Comparison of ENCODE assay signal across 31 cellular contexts in the genomic region with DNA sequence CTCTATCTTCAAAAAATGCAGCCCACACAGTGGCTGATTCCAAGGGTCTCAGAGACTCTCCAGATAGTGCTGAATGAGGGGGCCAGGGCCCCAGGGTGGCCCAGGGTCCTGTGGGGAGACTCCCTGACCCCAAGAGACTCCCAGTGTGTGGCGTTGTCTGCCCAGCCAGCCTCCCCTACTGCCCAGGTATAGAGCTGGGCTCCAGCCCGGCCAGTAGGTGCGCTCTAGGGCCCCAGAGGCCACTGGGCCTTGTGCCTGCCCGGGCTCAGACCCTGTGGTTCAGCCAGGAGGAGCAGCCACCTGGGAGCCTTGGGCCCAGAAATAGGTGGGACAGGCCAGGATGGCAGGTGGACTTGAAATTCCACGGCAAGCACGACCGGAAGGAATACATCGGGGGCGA. TPM values are rescaled to one million over a fixed set of nuclear protein-coding genes. Genes with fewer than 3 reads are reported as not detected.
"Had no signal": no experiment of that assay in that cellular context is flagged by ENCODE, and none has a peak within 500 bp of the region (broad histone marks: within the 10 kb centered on the region; RNA-seq: fewer than 3 reads in every experiment).

No MANE protein-coding gene starts in this region.

- H3K36me3 Mint-ChIP-seq: T-cell had no signal

- H3K27me3 ChIP-seq: adrenal gland, ascending aorta, brain microvascular endothelial cell, testis had no signal

- H3K9me3 Mint-ChIP-seq: activated T-cell treated with anti-CD3 and anti-CD28 coated beads, Interleukin-2, amount 50 U/mL, for 4 hours; nephron progenitor cell; T-cell; T-helper 2 cell treated with Interferon-gamma antibody and Interleukin-4, amounts not matched to agents 5 μg/mL and 100 μg/mL, for 36 hours had no signal

- H3K36me3 ChIP-seq: adrenal gland, ascending aorta, brain microvascular endothelial cell, upper lobe of left lung had no signal

- H3K4me3 Mint-ChIP-seq: activated naive CD8-positive, alpha-beta T cell; activated T-cell treated with anti-CD3 and anti-CD28 coated beads, Interleukin-2, amount 50 U/mL, for 4 hours; memory B cell; nephron progenitor cell; stimulated activated naive B cell treated with anti-CD40 and anti-IgM and Interleukin-4, amounts not matched to agents 10 μg/mL and 1 μg/mL and 100 μg/mL, for 72 hours; T-cell; T-helper 2 cell treated with Interferon-gamma antibody and Interleukin-4, amounts not matched to agents 5 μg/mL and 100 μg/mL, for 36 hours had no signal

- H3K27ac ChIP-seq: adrenal gland, ascending aorta, brain microvascular endothelial cell, foreskin keratinocyte, testis, upper lobe of left lung, VCaP had no signal

- H3K27ac Mint-ChIP-seq: activated naive CD8-positive, alpha-beta T cell; activated T-helper 2 cell treated with anti-CD3 and anti-CD28 coated beads, Interferon-gamma antibody, Interleukin-2, Interleukin-4, amounts not matched to agents 10 μg/mL and 5 μg/mL and 100 μg/mL, durations not matched to agents 14 hours and 24 hours and 36 hours; memory B cell; nephron progenitor cell; stimulated activated naive B cell treated with anti-CD40 and anti-IgM and Interleukin-4, amounts not matched to agents 10 μg/mL and 1 μg/mL and 100 μg/mL, for 72 hours; T-cell; T-helper 2 cell treated with Interferon-gamma antibody and Interleukin-4, amounts not matched to agents 5 μg/mL and 100 μg/mL, for 36 hours had no signal

- DNase-seq: activated CD4-positive, alpha-beta T cell treated with anti-CD3 and anti-CD28 coated beads for 1 hour; activated CD8-positive, alpha-beta memory T cell treated with anti-CD3 and anti-CD28 coated beads, Interleukin-2, amount 50 U/mL, for 48 hours; activated naive CD4-positive, alpha-beta T cell; activated T-cell treated with anti-CD3 and anti-CD28 coated beads, Interleukin-2, amount 50 U/mL, for 4 hours; adrenal gland; brain microvascular endothelial cell; central memory CD4-positive, alpha-beta T cell; dermis blood vessel endothelial cell; effector CD8-positive, alpha-beta T cell; foreskin keratinocyte; head of caudate nucleus; islet precursor cell; left cardiac atrium; nephron progenitor cell; nucleus accumbens; stimulated activated CD4-positive, alpha-beta T cell treated with anti-CD3 and anti-CD28 coated beads, Interleukin-15, amount 100 ng/mL, for 24 hours; stimulated activated naive B cell treated with anti-CD40 and anti-IgM and Interleukin-4, amounts not matched to agents 10 μg/mL and 1 μg/mL and 100 μg/mL, for 72 hours; T-cell; testis had no signal

- H3K4me3 ChIP-seq: adrenal gland, ascending aorta, smooth muscle cell, testis, upper lobe of left lung had no signal

- H3K27me3 Mint-ChIP-seq: activated naive CD8-positive, alpha-beta T cell; memory B cell; T-cell had no signal

- ATAC-seq: activated T-cell treated with anti-CD3 and anti-CD28 coated beads, Interleukin-2, amount 50 U/mL, for 4 hours; foreskin keratinocyte; left cardiac atrium; sciatic nerve; stimulated activated naive B cell treated with anti-CD40 and anti-IgM and Interleukin-4, amounts not matched to agents 10 μg/mL and 1 μg/mL and 100 μg/mL, for 72 hours; T-cell had no signal

- H3K9me3 ChIP-seq: adrenal gland, ascending aorta, testis, upper lobe of left lung had no signal

- H3K4me1 ChIP-seq: adrenal gland, ascending aorta, foreskin keratinocyte, testis had no signal

RNA-seq across cellular contexts. Expression of a gene that starts 30.3 kb away (rescaled TPM):
- total RNA-seq: activated CD8-positive, alpha-beta memory T cell treated with anti-CD3 and anti-CD28 coated beads for 36 hours; activated T-cell treated with anti-CD3 and anti-CD28 coated beads, Interleukin-2, amount 50 U/mL, for 4 hours; activated T-helper 2 cell treated with anti-CD3 and anti-CD28 coated beads, Interferon-gamma antibody, Interleukin-2, Interleukin-4, amounts not matched to agents 10 μg/mL and 5 μg/mL and 100 μg/mL, durations not matched to agents 14 hours and 24 hours and 36 hours; ascending aorta; dermis blood vessel endothelial cell; foreskin keratinocyte; myocyte; renal cortical epithelial cell; T-cell had no signal
- polyA plus RNA-seq: foreskin keratinocyte had no signal
